In the genomic region with DNA sequence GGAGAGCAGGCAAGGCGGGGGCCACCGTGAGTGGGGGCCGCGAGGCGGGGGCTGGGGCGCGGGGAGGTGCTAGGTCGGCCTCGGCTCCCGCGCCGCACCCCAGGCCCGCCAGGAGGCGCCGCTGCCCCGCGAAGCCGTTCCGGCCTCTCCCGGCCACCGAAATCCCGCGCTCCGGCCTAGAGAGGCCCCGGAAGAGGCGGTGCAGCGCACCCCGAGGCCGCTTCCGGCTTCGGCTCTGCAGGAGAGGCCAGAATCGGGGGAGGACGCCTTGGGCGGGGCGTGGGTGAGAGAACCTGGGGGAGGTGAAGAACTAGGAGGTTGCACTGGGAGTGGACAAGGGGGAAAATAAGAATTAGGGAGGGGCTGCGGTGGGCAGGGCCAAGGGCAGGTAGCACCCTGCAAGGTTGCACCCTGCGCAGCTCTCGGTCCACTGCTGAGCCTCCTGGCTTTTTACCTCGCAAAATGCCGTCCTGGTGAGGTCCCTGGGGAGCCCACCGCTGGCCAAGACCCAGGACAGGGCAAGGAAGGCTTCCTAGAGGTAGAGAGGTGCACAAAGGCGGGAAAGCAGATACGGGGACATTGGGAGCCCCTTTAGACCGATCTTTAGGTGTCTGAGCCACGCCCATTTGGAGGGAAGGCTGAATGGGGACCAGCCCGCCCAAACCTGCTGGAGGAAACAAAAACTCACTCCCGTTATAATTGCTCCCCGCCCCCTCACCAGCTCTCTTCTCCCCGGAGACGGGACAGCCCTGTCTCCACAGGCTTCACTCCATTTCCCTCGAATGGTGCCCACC, we compare ENCODE assay signal across 1 cellular context.
TF ChIP-seq lines count a peak whose summit lies in the region.

No MANE protein-coding gene starts in this region.

TF ChIP-seq in K562, 482 proteins besides CTCF, POLR2A, EP300 and RAD21 (continued from another document and continues in another):
- TF ChIP-seq, protein P1, sequence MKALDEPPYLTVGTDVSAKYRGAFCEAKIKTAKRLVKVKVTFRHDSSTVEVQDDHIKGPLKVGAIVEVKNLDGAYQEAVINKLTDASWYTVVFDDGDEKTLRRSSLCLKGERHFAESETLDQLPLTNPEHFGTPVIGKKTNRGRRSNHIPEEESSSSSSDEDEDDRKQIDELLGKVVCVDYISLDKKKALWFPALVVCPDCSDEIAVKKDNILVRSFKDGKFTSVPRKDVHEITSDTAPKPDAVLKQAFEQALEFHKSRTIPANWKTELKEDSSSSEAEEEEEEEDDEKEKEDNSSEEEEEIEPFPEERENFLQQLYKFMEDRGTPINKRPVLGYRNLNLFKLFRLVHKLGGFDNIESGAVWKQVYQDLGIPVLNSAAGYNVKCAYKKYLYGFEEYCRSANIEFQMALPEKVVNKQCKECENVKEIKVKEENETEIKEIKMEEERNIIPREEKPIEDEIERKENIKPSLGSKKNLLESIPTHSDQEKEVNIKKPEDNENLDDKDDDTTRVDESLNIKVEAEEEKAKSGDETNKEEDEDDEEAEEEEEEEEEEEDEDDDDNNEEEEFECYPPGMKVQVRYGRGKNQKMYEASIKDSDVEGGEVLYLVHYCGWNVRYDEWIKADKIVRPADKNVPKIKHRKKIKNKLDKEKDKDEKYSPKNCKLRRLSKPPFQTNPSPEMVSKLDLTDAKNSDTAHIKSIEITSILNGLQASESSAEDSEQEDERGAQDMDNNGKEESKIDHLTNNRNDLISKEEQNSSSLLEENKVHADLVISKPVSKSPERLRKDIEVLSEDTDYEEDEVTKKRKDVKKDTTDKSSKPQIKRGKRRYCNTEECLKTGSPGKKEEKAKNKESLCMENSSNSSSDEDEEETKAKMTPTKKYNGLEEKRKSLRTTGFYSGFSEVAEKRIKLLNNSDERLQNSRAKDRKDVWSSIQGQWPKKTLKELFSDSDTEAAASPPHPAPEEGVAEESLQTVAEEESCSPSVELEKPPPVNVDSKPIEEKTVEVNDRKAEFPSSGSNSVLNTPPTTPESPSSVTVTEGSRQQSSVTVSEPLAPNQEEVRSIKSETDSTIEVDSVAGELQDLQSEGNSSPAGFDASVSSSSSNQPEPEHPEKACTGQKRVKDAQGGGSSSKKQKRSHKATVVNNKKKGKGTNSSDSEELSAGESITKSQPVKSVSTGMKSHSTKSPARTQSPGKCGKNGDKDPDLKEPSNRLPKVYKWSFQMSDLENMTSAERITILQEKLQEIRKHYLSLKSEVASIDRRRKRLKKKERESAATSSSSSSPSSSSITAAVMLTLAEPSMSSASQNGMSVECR (CRISPR knock-in tag; IDR thresholded peaks at IDR 0.05) = peak; percentile 75
- TF ChIP-seq HDAC8 (tag; IDR thresholded peaks at IDR 0.05) = no peak
- TF ChIP-seq CREB1 (IDR thresholded peaks at IDR 0.05) = no peak
- peak; percentile 57; the same call in 1 of the 2 replicates for TF ChIP-seq CREB1 (CRISPR knock-in tag; IDR thresholded peaks at IDR 0.05)
- TF ChIP-seq POLR2G (IDR thresholded peaks at IDR 0.05; ENCODE audit: low read depth, low read length) = peak; percentile 68
- 0 out of 2 replicates have a peak, but pooled peaks have one; percentile 31 for TF ChIP-seq JUN (IDR thresholded peaks at IDR 0.05; ENCODE audit: borderline replicate concordance, low read depth, low read length)
- TF ChIP-seq JUN (CRISPR knock-in tag; IDR thresholded peaks at IDR 0.05; ENCODE audit: borderline replicate concordance) = no peak
- no peak for TF ChIP-seq ZNF217 (CRISPR knock-in tag; IDR thresholded peaks at IDR 0.05)
- peak; percentile 60 for TF ChIP-seq ZEB2 (IDR thresholded peaks at IDR 0.05)
- TF ChIP-seq YY1 (IDR thresholded peaks at IDR 0.05; ENCODE audit: borderline replicate concordance in 1 of 3, control insufficient read depth in 1 of 3, extremely low read depth in 1 of 3, insufficient read depth in 3 of 3, insufficient read length in 1 of 3, insufficient replicate concordance in 2 of 3, low read depth in 1 of 3, low read length in 2 of 3) = peak in 2 of 3 experiments; percentile 51 to 54
- peak; percentile 60 for TF ChIP-seq NBN (IDR thresholded peaks at IDR 0.05; ENCODE audit: low read depth)
- peak; percentile 69; the same call in 1 of the 2 replicates for TF ChIP-seq KLF16 (IDR thresholded peaks at IDR 0.05)
- TF ChIP-seq TRIM28 (IDR thresholded peaks at IDR 0.05) = no peak
- 0 out of 2 replicates have a peak, but pooled peaks have one; percentile 9 for TF ChIP-seq ARID1B (IDR thresholded peaks at IDR 0.05)
- no peak for TF ChIP-seq BRF2 (IDR thresholded peaks at IDR 0.05; ENCODE audit: borderline replicate concordance, insufficient read depth, insufficient read length)
- TF ChIP-seq EGR1 (conservative IDR thresholded peaks at IDR 0.05) = peak; percentile 93
- TF ChIP-seq CXXC5 (CRISPR knock-in tag; IDR thresholded peaks at IDR 0.05) = peak; percentile 83
- peak; percentile 89 to 90; a peak in 3 of 4 replicates for TF ChIP-seq MAZ (CRISPR knock-in tag; conservative IDR thresholded peaks at IDR 0.05 in 1 of 2, IDR thresholded peaks at IDR 0.05 in 1 of 2)
- TF ChIP-seq CTBP1 (IDR thresholded peaks at IDR 0.05; ENCODE audit: borderline replicate concordance) = peak; percentile 48; the same call in 1 of the 2 replicates
- TF ChIP-seq NFE2 (IDR thresholded peaks at IDR 0.05; ENCODE audit: low read depth) = no peak
- TF ChIP-seq MBD2 (IDR thresholded peaks at IDR 0.05; ENCODE audit: borderline replicate concordance, low read depth) = peak; percentile 11; the same call in 1 of the 2 replicates
- no peak for TF ChIP-seq NCOA2 (IDR thresholded peaks at IDR 0.05; ENCODE audit: partially characterized antibody in 2 of 2)
- TF ChIP-seq SMARCE1 (IDR thresholded peaks at IDR 0.05) = no peak
- TF ChIP-seq ZNF444 (CRISPR knock-in tag; IDR thresholded peaks at IDR 0.05) = no peak
- TF ChIP-seq BCLAF1 (IDR thresholded peaks at IDR 0.05; ENCODE audit: borderline replicate concordance in 1 of 2, control insufficient read depth in 1 of 2, low read depth in 2 of 2, low read length in 1 of 2) = peak in 1 of 2 experiments; percentile 91; a peak in 2 of 4 replicates
- TF ChIP-seq, protein P2, sequence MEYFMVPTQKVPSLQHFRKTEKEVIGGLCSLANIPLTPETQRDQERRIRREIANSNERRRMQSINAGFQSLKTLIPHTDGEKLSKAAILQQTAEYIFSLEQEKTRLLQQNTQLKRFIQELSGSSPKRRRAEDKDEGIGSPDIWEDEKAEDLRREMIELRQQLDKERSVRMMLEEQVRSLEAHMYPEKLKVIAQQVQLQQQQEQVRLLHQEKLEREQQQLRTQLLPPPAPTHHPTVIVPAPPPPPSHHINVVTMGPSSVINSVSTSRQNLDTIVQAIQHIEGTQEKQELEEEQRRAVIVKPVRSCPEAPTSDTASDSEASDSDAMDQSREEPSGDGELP (CRISPR knock-in tag; IDR thresholded peaks at IDR 0.05; ENCODE audit: borderline replicate concordance) = peak; percentile 82
- TF ChIP-seq, protein P3, sequence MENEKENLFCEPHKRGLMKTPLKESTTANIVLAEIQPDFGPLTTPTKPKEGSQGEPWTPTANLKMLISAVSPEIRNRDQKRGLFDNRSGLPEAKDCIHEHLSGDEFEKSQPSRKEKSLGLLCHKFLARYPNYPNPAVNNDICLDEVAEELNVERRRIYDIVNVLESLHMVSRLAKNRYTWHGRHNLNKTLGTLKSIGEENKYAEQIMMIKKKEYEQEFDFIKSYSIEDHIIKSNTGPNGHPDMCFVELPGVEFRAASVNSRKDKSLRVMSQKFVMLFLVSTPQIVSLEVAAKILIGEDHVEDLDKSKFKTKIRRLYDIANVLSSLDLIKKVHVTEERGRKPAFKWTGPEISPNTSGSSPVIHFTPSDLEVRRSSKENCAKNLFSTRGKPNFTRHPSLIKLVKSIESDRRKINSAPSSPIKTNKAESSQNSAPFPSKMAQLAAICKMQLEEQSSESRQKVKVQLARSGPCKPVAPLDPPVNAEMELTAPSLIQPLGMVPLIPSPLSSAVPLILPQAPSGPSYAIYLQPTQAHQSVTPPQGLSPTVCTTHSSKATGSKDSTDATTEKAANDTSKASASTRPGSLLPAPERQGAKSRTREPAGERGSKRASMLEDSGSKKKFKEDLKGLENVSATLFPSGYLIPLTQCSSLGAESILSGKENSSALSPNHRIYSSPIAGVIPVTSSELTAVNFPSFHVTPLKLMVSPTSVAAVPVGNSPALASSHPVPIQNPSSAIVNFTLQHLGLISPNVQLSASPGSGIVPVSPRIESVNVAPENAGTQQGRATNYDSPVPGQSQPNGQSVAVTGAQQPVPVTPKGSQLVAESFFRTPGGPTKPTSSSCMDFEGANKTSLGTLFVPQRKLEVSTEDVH (IDR thresholded peaks at IDR 0.05; ENCODE audit: low read depth, partially characterized antibody) = peak; percentile 96
- 0 out of 2 replicates have a peak, but pooled peaks have one; percentile 27 for TF ChIP-seq SMAD4 (CRISPR knock-in tag; conservative IDR thresholded peaks at IDR 0.05)
- TF ChIP-seq ZKSCAN8 (CRISPR knock-in tag; IDR thresholded peaks at IDR 0.05) = no peak
- TF ChIP-seq ESRRA (IDR thresholded peaks at IDR 0.05; ENCODE audit: borderline replicate concordance, low read depth) = peak; percentile 40; the same call in 1 of the 2 replicates
- TF ChIP-seq EP400 (IDR thresholded peaks at IDR 0.05) = peak; percentile 78; the same call in 1 of the 2 replicates
- TF ChIP-seq, protein P4, sequence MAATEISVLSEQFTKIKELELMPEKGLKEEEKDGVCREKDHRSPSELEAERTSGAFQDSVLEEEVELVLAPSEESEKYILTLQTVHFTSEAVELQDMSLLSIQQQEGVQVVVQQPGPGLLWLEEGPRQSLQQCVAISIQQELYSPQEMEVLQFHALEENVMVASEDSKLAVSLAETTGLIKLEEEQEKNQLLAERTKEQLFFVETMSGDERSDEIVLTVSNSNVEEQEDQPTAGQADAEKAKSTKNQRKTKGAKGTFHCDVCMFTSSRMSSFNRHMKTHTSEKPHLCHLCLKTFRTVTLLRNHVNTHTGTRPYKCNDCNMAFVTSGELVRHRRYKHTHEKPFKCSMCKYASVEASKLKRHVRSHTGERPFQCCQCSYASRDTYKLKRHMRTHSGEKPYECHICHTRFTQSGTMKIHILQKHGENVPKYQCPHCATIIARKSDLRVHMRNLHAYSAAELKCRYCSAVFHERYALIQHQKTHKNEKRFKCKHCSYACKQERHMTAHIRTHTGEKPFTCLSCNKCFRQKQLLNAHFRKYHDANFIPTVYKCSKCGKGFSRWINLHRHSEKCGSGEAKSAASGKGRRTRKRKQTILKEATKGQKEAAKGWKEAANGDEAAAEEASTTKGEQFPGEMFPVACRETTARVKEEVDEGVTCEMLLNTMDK (IDR thresholded peaks at IDR 0.05; ENCODE audit: borderline replicate concordance, insufficient read depth, low read depth, low read length, poor library complexity, severe bottlenecking) = peak; percentile 81
- peak; percentile 84 to 87 for TF ChIP-seq NRF1 (conservative IDR thresholded peaks at IDR 0.05 in 1 of 2, IDR thresholded peaks at IDR 0.05 in 1 of 2)
- peak; percentile 98 for TF ChIP-seq GABPA (tag; conservative IDR thresholded peaks at IDR 0.05; ENCODE audit: low read depth)
- no peak for TF ChIP-seq RBM15 (IDR thresholded peaks at IDR 0.05; ENCODE audit: insufficient read depth, low read length)
- no peak for TF ChIP-seq BRD9 (IDR thresholded peaks at IDR 0.05; ENCODE audit: low read depth, partially characterized antibody)
- peak in 1 of 2 experiments; percentile 60; a peak in 2 of 4 replicates for TF ChIP-seq SRF (CRISPR knock-in tag; IDR thresholded peaks at IDR 0.05)
- TF ChIP-seq HMGN3 (IDR thresholded peaks at IDR 0.05; ENCODE audit: borderline replicate concordance, extremely low read depth, insufficient read length, low read depth, low read length) = peak; percentile 50
- no peak for TF ChIP-seq ZNF134 (CRISPR knock-in tag; conservative IDR thresholded peaks at IDR 0.05)
